ENCODE assay signal across 8 cellular contexts in the genomic region with DNA sequence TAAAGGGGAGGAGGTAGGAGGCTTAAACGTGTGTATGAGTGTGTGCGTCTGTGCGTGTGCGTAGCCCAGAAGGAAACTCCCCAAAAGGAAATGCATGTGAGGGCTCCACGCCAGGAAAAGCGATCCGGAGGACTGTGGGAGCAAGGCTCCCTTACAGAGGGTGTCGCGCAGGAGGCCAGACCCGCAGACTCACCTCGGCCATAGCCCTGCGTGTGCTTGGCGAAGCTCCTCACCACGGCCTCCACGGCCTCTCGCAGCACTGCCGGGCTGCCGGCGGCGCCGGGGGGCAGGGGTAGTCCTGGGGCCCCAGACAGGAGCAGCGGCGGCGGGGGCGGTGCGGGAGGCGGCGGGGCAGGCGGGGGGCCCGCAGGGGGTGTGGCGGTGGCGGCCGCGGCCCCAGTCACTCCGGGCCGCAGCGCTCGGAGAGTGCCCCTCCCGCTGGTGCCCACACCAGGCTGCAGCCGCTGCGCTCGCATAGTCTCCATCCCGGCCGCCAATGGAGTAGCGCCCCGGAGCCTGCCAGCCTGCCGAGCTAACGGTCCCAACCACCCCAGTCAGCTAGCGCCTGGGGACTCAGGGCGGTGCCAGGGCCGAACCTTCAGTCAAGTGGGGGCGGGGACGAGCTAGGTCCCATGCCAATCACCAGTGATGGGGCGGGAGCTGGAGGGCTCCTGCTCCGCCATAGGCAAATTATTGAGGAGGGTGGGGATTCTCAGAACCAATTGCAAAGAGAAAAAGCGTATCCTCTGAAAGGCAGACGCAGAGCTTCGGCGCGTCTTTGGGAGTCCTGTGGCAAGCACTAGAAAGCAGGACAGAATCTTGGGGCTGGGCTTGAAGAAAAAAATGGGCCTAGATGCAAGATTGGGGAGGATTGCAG. TPM values are rescaled to one million over a fixed set of nuclear protein-coding genes. Genes with fewer than 3 reads are reported as not detected.
DNase-seq lines count a peak whose midpoint lies in the region; ATAC-seq and TF ChIP-seq lines count a peak whose summit lies in the region.

A gene (minus strand): TSS at position 575 of the 877 bp plus-strand sequence. CDS start 90 bp downstream, at position 485.

- H4K91ac ChIP-seq in H9 (ENCODE audit: insufficient read length, low read depth, low read length): no peak within 1 kb of the TSS

- H3K14ac ChIP-seq in H9 (ENCODE audit: insufficient read depth, low read length): no peak within 1 kb of the TSS; the same call in 1 of the 2 replicates

- H3K4me1 Mint-ChIP-seq in H9: peaks cover 32 to 33% of the 10 kb centered on the region in 2 experiments
- peaks cover 70% of the 10 kb centered on the region for H3K4me1 Mint-ChIP-seq in nephron progenitor cell
- peaks cover 64% of the 10 kb centered on the region for H3K4me1 Mint-ChIP-seq in stimulated activated naive CD8-positive, alpha-beta T cell treated with anti-CD3 and anti-CD28 coated beads, Interleukin-15, amount 100 ng/mL, for 72 hours

- no peaks in the 10 kb centered on the region for H3K79me2 ChIP-seq in H9 (ENCODE audit: insufficient read depth, low read length)

- no peak for TF ChIP-seq CTCF in H9 (conservative IDR thresholded peaks at IDR 0.05)
- TF ChIP-seq CTCF in nephron progenitor cell (IDR thresholded peaks at IDR 0.05): no peak

- H3K79me1 ChIP-seq in H9 (ENCODE audit: insufficient read depth, low read depth, low read length, poor library complexity, severe bottlenecking): no peaks in the 10 kb centered on the region

- no peak within 1 kb of the TSS for H2AFZ ChIP-seq in H9 (ENCODE audit: low read length)

- no CpG with 5 or more reads among the region's 60 CpGs for WGBS in H9 (ENCODE audit: extremely low coverage, insufficient read length, low lambda C conversion rate)

- H3K36me3 ChIP-seq in MG63: peaks cover 4% of the 10 kb centered on the region; the same call in 1 of the 2 replicates

- H3K18ac ChIP-seq in H9 (ENCODE audit: insufficient read length, low read depth, low read length): no peak within 1 kb of the TSS

- H2BK5ac ChIP-seq in H9 (ENCODE audit: insufficient read length, low read length): no peak within 1 kb of the TSS

- H3K9me3 Mint-ChIP-seq in H9 (no peaks in the 10 kb centered on the region), nephron progenitor cell (no peaks in the 10 kb centered on the region)
- H3K9me3 Mint-ChIP-seq in stimulated activated naive CD8-positive, alpha-beta T cell treated with anti-CD3 and anti-CD28 coated beads, Interleukin-15, amount 100 ng/mL, for 72 hours: no peaks in the 10 kb centered on the region

- no peak within 1 kb of the TSS for H2BK15ac ChIP-seq in H9 (ENCODE audit: low read depth, low read length)

- no peak within 1 kb of the TSS for H3K4ac ChIP-seq in H9 (ENCODE audit: low read depth, low read length)

- H3K23me2 ChIP-seq in H9 (ENCODE audit: insufficient read length, low read depth, low read length, poor library complexity, severe bottlenecking): peaks cover 22% of the 10 kb centered on the region

- no peaks in the 10 kb centered on the region for H4K20me1 ChIP-seq in H9 (ENCODE audit: control insufficient read depth, insufficient read depth, insufficient read length)

- H3K27me3 ChIP-seq in H9 (ENCODE audit: insufficient read depth, low read length) (peaks cover 32% of the 10 kb centered on the region; the same call in 1 of the 2 replicates), MG63 (no peaks in the 10 kb centered on the region)

- no peak within 1 kb of the TSS for H4K8ac ChIP-seq in H9 (replicated peaks; ENCODE audit: insufficient read length, low read depth, low read length)

- no peak within 1 kb of the TSS for H3K23ac ChIP-seq in H9 (ENCODE audit: insufficient read length, low read depth, low read length)

- no peak within 1 kb of the TSS for H2AK5ac ChIP-seq in H9 (ENCODE audit: insufficient read length, low read length)

- H2BK20ac ChIP-seq in H9 (ENCODE audit: low read depth, low read length, poor library complexity, severe bottlenecking): no peak within 1 kb of the TSS

- ATAC-seq in stimulated activated naive CD8-positive, alpha-beta T cell treated with anti-CD3 and anti-CD28 coated beads, Interleukin-15, amount 100 ng/mL, for 72 hours: peak; percentile 91

- H3K27ac ChIP-seq in H9 (ENCODE audit: insufficient read length, low read depth, low read length): no peak within 1 kb of the TSS

- peak within 1 kb of the TSS; percentile 77 to 84 for H3K4me3 Mint-ChIP-seq in H9
- H3K4me3 Mint-ChIP-seq in nephron progenitor cell: peak within 1 kb of the TSS; percentile 94
- H3K4me3 Mint-ChIP-seq in stimulated activated naive CD8-positive, alpha-beta T cell treated with anti-CD3 and anti-CD28 coated beads, Interleukin-15, amount 100 ng/mL, for 72 hours: peak within 1 kb of the TSS; percentile 85 to 94

- no peaks in the 10 kb centered on the region; a peak in 1 of 7 replicates for H3K36me3 Mint-ChIP-seq in H9 (ENCODE audit: insufficient read depth in 1 of 3, low read depth in 3 of 3)
- H3K36me3 Mint-ChIP-seq in nephron progenitor cell (ENCODE audit: low read depth): no peaks in the 10 kb centered on the region

- no peak within 1 kb of the TSS for H4K5ac ChIP-seq in H9 (ENCODE audit: insufficient read length, low read depth, low read length)

- H3K4me2 ChIP-seq in H9 (ENCODE audit: insufficient read depth, insufficient read length, low read length): peak within 1 kb of the TSS; percentile 92

- no peak within 1 kb of the TSS for H3K56ac ChIP-seq in H9 (ENCODE audit: insufficient read length, low read depth, low read length)

- no peak within 1 kb of the TSS for H3K9ac ChIP-seq in H9 (ENCODE audit: extremely low read depth, insufficient read length, low read length)

- H3K27ac Mint-ChIP-seq in H9 (no peak within 1 kb of the TSS), nephron progenitor cell (peak within 1 kb of the TSS; percentile 47)
- H3K27ac Mint-ChIP-seq in stimulated activated naive CD8-positive, alpha-beta T cell treated with anti-CD3 and anti-CD28 coated beads, Interleukin-15, amount 100 ng/mL, for 72 hours: peak within 1 kb of the TSS; percentile 90 to 94

- H3K27me3 Mint-ChIP-seq in H9 (ENCODE audit: low read depth) (peaks cover 66% of the 10 kb centered on the region), nephron progenitor cell (ENCODE audit: low read depth, poor library complexity) (peaks cover 49% of the 10 kb centered on the region)
- no peaks in the 10 kb centered on the region for H3K27me3 Mint-ChIP-seq in stimulated activated naive CD8-positive, alpha-beta T cell treated with anti-CD3 and anti-CD28 coated beads, Interleukin-15, amount 100 ng/mL, for 72 hours

- H2BK12ac ChIP-seq in H9 (ENCODE audit: insufficient read length, low read depth, low read length): no peak within 1 kb of the TSS

- peak; percentile 99 for DNase-seq in ELR (ENCODE audit: low read depth)
- DNase-seq in H9: peak; percentile 97
- peak; percentile 97 for DNase-seq in MG63
- DNase-seq in SHP77 treated with DMSO at 0.1 percent for 48 hours (lab: John Stamatoyannopoulos, UW): peak; percentile 100
- peak; percentile 98 for DNase-seq in activated effector memory CD4-positive, alpha-beta T cell treated with anti-CD3 and anti-CD28 coated beads, Interleukin-2, amount 50 U/mL, for 16 hours
- DNase-seq in fibroblast of the conjunctiva (ENCODE audit: low read depth): peak; percentile 96
- peak; percentile 94 for DNase-seq in nephron progenitor cell
- DNase-seq in stimulated activated naive CD8-positive, alpha-beta T cell treated with anti-CD3 and anti-CD28 coated beads, Interleukin-15, amount 100 ng/mL, for 72 hours: peak; percentile 95 to 96

- no peak within 1 kb of the TSS for H2BK120ac ChIP-seq in H9 (ENCODE audit: low read depth, low read length, poor library complexity, severe bottlenecking)

- H3T11ph ChIP-seq in H9 (ENCODE audit: low read length): no peak within 1 kb of the TSS

- peaks cover under 1% of the 10 kb centered on the region; the same call in 1 of the 2 replicates for H3K4me1 ChIP-seq in H9 (ENCODE audit: insufficient read depth, low read length)

- peak within 1 kb of the TSS; percentile 62 for H3K4me3 ChIP-seq in MG63

- H3K9me3 ChIP-seq in H9 (ENCODE audit: control insufficient read depth, low read depth, low read length): no peaks in the 10 kb centered on the region
- H3K9me3 ChIP-seq in MG63: no peaks in the 10 kb centered on the region

RNA-seq across cellular contexts. Expression of the gene that starts here (rescaled TPM):
- total RNA-seq in H9 (2021): 5.9 TPM in 2 replicates
- total RNA-seq in MG63 (2014; rRNA removed; shearing (Covaris generic); ENCODE audit: low replicate concordance): 30.0 and 38.9 TPM in 2 replicates

Comparison
In these comparisons a context has a peak if more than half of its experiments do, and no peak if none do; other contexts are left out.
1. H3K27ac Mint-ChIP-seq: peak in nephron progenitor cell (single experiment) and stimulated activated naive CD8-positive, alpha-beta T cell treated with anti-CD3 and anti-CD28 coated beads, Interleukin-15, amount 100 ng/mL, for 72 hours (2 of 2); none in H9 (0 of 3).
2. Peak in every context shown above with its lines, with median percentiles within 50 percentile points of each other: DNase-seq and H3K4me3 Mint-ChIP-seq.